ENCODE assay signal across 35 cellular contexts in genomic region chr1:3767328-3767925, GRCh38. TPM values are rescaled to one million over a fixed set of nuclear protein-coding genes. Genes with fewer than 3 reads are reported as not detected.
"Had no signal": no experiment of that assay in that cellular context is flagged by ENCODE, and none has a peak within 500 bp of the region (broad histone marks: within the 10 kb centered on the region; RNA-seq: fewer than 3 reads in every experiment).

No MANE protein-coding gene starts in this region.

- H3K27me3 ChIP-seq: ascending aorta, cardiac muscle cell, colonic mucosa, gastrocnemius medialis, uterus had no signal

- H3K27ac ChIP-seq: ascending aorta, cardiac muscle cell, colonic mucosa, gastrocnemius medialis, parathyroid adenoma, psoas muscle, spleen, thoracic aorta, uterus, WERI-Rb-1 had no signal

- DNase-seq: activated CD4-positive, alpha-beta memory T cell treated with anti-CD3 and anti-CD28 coated beads for 36 hours; activated CD4-positive, alpha-beta T cell treated with anti-CD3 and anti-CD28 coated beads, Interleukin-2, amount 10 ng/mL, durations not matched to agents 24 days and 14 days; activated CD4-positive, CD25-positive, alpha-beta regulatory T cell treated with anti-CD3 and anti-CD28 coated beads, Interleukin-2, amount 50 U/mL, for 72 hours; activated CD8-positive, alpha-beta memory T cell treated with anti-CD3 and anti-CD28 coated beads, Interleukin-2, amount 50 U/mL, for 48 hours; activated gamma-delta T cell; activated naive CD4-positive, alpha-beta T cell treated with anti-CD3 and anti-CD28 coated beads, Interleukin-2, amount 10 ng/mL, durations not matched to agents 7 days and 5 days; activated naive CD8-positive, alpha-beta T cell treated with anti-CD3 and anti-CD28 coated beads, Interleukin-2, amount 10 ng/mL, durations not matched to agents 7 days and 5 days; activated T-cell treated with anti-CD3 and anti-CD28 coated beads, Interleukin-2, amount 50 U/mL, for 24 hours; cerebellar nuclear complex; colonic mucosa; effector CD8-positive, alpha-beta T cell; gastrocnemius medialis; glutamatergic neuron; left cardiac atrium; left ventricle myocardium superior; midbrain; naive thymus-derived CD4-positive, alpha-beta T cell; nucleus accumbens; psoas muscle; spleen; trophoblast cell; uterus; WERI-Rb-1 had no signal

- H3K4me3 ChIP-seq: ascending aorta, cardiac muscle cell, colonic mucosa, gastrocnemius medialis, psoas muscle, spleen, thoracic aorta, uterus had no signal

- H2AFZ ChIP-seq: parathyroid adenoma had no signal

- H3K9ac ChIP-seq: parathyroid adenoma had no signal

- H3K36me3 ChIP-seq: ascending aorta, cardiac muscle cell, colonic mucosa, gastrocnemius medialis, spleen, thoracic aorta, uterus, WERI-Rb-1 had no signal

- H3K79me2 ChIP-seq: parathyroid adenoma had no signal

- H3K4me1 ChIP-seq: colonic mucosa, parathyroid adenoma had no signal

- H3K9me3 ChIP-seq: ascending aorta, colonic mucosa, gastrocnemius medialis, psoas muscle, spleen, thoracic aorta, uterus had no signal

- ATAC-seq: gastrocnemius medialis; left cardiac atrium; left ventricle myocardium superior; naive thymus-derived CD4-positive, alpha-beta T cell; psoas muscle had no signal

RNA-seq across cellular contexts. Expression of gene SMIM1, which starts 5.1 kb away (rescaled TPM):
- total RNA-seq: ascending aorta; T-helper 1 cell treated with Interleukin-12 subunit alpha and Interleukin-12 subunit beta and Interleukin-4 antibody, amounts not matched to agents 30 ng/mL and 1 ng/mL, for 36 hours had no signal
- polyA plus RNA-seq: neural cell had no signal

RNA-seq across cellular contexts. Expression of gene CCDC27, which starts 15.2 kb away (rescaled TPM):
- total RNA-seq: activated CD4-positive, alpha-beta memory T cell treated with anti-CD3 and anti-CD28 coated beads for 36 hours; activated CD4-positive, alpha-beta T cell treated with anti-CD3 and anti-CD28 coated beads, Interleukin-2, amount 10 ng/mL, durations not matched to agents 24 days and 14 days; activated CD8-positive, alpha-beta memory T cell treated with anti-CD3 and anti-CD28 coated beads for 36 hours; activated naive CD8-positive, alpha-beta T cell treated with anti-CD3 and anti-CD28 coated beads, Interleukin-2, amount 10 ng/mL, durations not matched to agents 7 days and 5 days; ascending aorta; colonic mucosa; dermis microvascular lymphatic vessel endothelial cell; epithelial cell of proximal tubule; left cardiac atrium; left ventricle myocardium superior; lung microvascular endothelial cell; naive thymus-derived CD4-positive, alpha-beta T cell; spleen; subcutaneous adipose tissue; T-helper 1 cell treated with Interleukin-12 subunit alpha and Interleukin-12 subunit beta and Interleukin-4 antibody, amounts not matched to agents 30 ng/mL and 1 ng/mL, for 36 hours; thoracic aorta; uterus had no signal
- polyA plus RNA-seq: keratinocyte; naive thymus-derived CD4-positive, alpha-beta T cell; neural cell; spleen had no signal
